1 cellular context compared by ENCODE assay signal in genomic region chr15:90716976-90717821, GRCh38.
TF ChIP-seq lines count a peak whose summit lies in the region.

Gene BLM (plus strand): TSS chr15:90717346. CDS start chr15:90747393, 30,047 bp downstream.

TF ChIP-seq in HepG2, 621 proteins besides CTCF, POLR2A, EP300 and RAD21 (continued from another document and continues in another):
- TF ChIP-seq HOMEZ (CRISPR knock-in tag; IDR thresholded peaks at IDR 0.05; ENCODE audit: low read depth) (peak; percentile 64; the same call in 1 of the 2 replicates), STAT6 (CRISPR knock-in tag; IDR thresholded peaks at IDR 0.05; ENCODE audit: borderline replicate concordance) (no peak), TCF7 (IDR thresholded peaks at IDR 0.05; ENCODE audit: low read depth) (no peak), ZBTB20 (CRISPR knock-in tag; IDR thresholded peaks at IDR 0.05; ENCODE audit: borderline replicate concordance, low read depth) (no peak), ZNF317 (CRISPR knock-in tag; IDR thresholded peaks at IDR 0.05) (peak; percentile 72; the same call in 1 of the 2 replicates), ZNF564 (CRISPR knock-in tag; IDR thresholded peaks at IDR 0.05) (peak; percentile 37; the same call in 1 of the 2 replicates), ZNF430 (CRISPR knock-in tag; IDR thresholded peaks at IDR 0.05) (no peak; the same call in 1 of the 2 replicates), ZBTB34 (CRISPR knock-in tag; IDR thresholded peaks at IDR 0.05) (peak; percentile 65; the same call in 1 of the 2 replicates), STAG1 (CRISPR knock-in tag; IDR thresholded peaks at IDR 0.05) (peak; percentile 12; the same call in 1 of the 2 replicates), ZFX (CRISPR knock-in tag; IDR thresholded peaks at IDR 0.05; ENCODE audit: low read depth) (peak; percentile 56), CBX1 (IDR thresholded peaks at IDR 0.05; ENCODE audit: low read depth) (no peak), LBX2 (CRISPR knock-in tag; IDR thresholded peaks at IDR 0.05; ENCODE audit: borderline replicate concordance) (no peak), CENPBD1 (CRISPR knock-in tag; IDR thresholded peaks at IDR 0.05; ENCODE audit: borderline replicate concordance, low read depth) (0 out of 2 replicates have a peak, but pooled peaks have one; percentile 64), ZFP37 (CRISPR knock-in tag; IDR thresholded peaks at IDR 0.05; ENCODE audit: borderline replicate concordance) (0 out of 2 replicates have a peak, but pooled peaks have one; percentile 17), HNRNPK (IDR thresholded peaks at IDR 0.05; ENCODE audit: low read depth, low read length, poor library complexity, severe bottlenecking) (no peak), ARNTL (CRISPR knock-in tag; IDR thresholded peaks at IDR 0.05) (no peak), TP53 (CRISPR knock-in tag; conservative IDR thresholded peaks at IDR 0.05) (no peak), NCOA5 (CRISPR knock-in tag; IDR thresholded peaks at IDR 0.05) (no peak), E2F1 (CRISPR knock-in tag; IDR thresholded peaks at IDR 0.05) (peak; percentile 100), NAIF1 (CRISPR knock-in tag; IDR thresholded peaks at IDR 0.05; ENCODE audit: borderline replicate concordance) (no peak), KAT7 (CRISPR knock-in tag; IDR thresholded peaks at IDR 0.05; ENCODE audit: borderline replicate concordance) (0 out of 2 replicates have a peak, but pooled peaks have one; percentile 24), THAP7 (CRISPR knock-in tag; IDR thresholded peaks at IDR 0.05) (no peak), ZNF292 (CRISPR knock-in tag; IDR thresholded peaks at IDR 0.05; ENCODE audit: borderline replicate concordance, low read depth) (no peak), PBX2 (CRISPR knock-in tag; IDR thresholded peaks at IDR 0.05) (no peak), ZNF709 (CRISPR knock-in tag; IDR thresholded peaks at IDR 0.05) (peak; percentile 58; the same call in 1 of the 2 replicates), MED1 (CRISPR knock-in tag; IDR thresholded peaks at IDR 0.05) (peak; percentile 44; the same call in 1 of the 2 replicates), ZBTB43 (CRISPR knock-in tag; conservative IDR thresholded peaks at IDR 0.05) (no peak), ATF1 (CRISPR knock-in tag; IDR thresholded peaks at IDR 0.05) (peak; percentile 66; the same call in 1 of the 2 replicates), GMEB2 (CRISPR knock-in tag; IDR thresholded peaks at IDR 0.05; ENCODE audit: low read depth) (peak; percentile 86), SMC3 (IDR thresholded peaks at IDR 0.05; ENCODE audit: low read length) (no peak), ARNT2 (CRISPR knock-in tag; IDR thresholded peaks at IDR 0.05; ENCODE audit: low read depth) (peak; percentile 99), ZNF142 (CRISPR knock-in tag; IDR thresholded peaks at IDR 0.05) (no peak), ZSCAN31 (CRISPR knock-in tag; IDR thresholded peaks at IDR 0.05; ENCODE audit: low read depth) (0 out of 2 replicates have a peak, but pooled peaks have one; percentile 57), POGZ (CRISPR knock-in tag; IDR thresholded peaks at IDR 0.05) (peak; percentile 72), PITX1 (CRISPR knock-in tag; IDR thresholded peaks at IDR 0.05) (peak; percentile 49; the same call in 1 of the 2 replicates), GZF1 (CRISPR knock-in tag; IDR thresholded peaks at IDR 0.05) (peak; percentile 47; the same call in 1 of the 2 replicates), MIXL1 (CRISPR knock-in tag; IDR thresholded peaks at IDR 0.05) (no peak), PRMT3 (CRISPR knock-in tag; IDR thresholded peaks at IDR 0.05; ENCODE audit: borderline replicate concordance, low read depth) (peak; percentile 86; the same call in 1 of the 2 replicates), ZNF749 (CRISPR knock-in tag; IDR thresholded peaks at IDR 0.05; ENCODE audit: borderline replicate concordance) (peak; percentile 86), CREB3 (CRISPR knock-in tag; IDR thresholded peaks at IDR 0.05) (peak; percentile 86), KAT8 (CRISPR knock-in tag; IDR thresholded peaks at IDR 0.05) (peak; percentile 88)
